Comparison of ENCODE assay signal across 34 cellular contexts in genomic region chr15:58452775-58453174, GRCh38. TPM values are rescaled to one million over a fixed set of nuclear protein-coding genes. Genes with fewer than 3 reads are reported as not detected.
"Had no signal": no experiment of that assay in that cellular context is flagged by ENCODE, and none has a peak within 500 bp of the region (broad histone marks: within the 10 kb centered on the region; RNA-seq: fewer than 3 reads in every experiment).

No MANE protein-coding gene starts in this region.

- H3K27me3 ChIP-seq: ascending aorta, cardiac muscle cell, colonic mucosa, dorsolateral prefrontal cortex, gastrocnemius medialis, pancreas, tibial nerve had no signal

- H3K4me2 ChIP-seq: smooth muscle cell had no signal

- H3K4me1 ChIP-seq: colonic mucosa, gastrocnemius medialis, psoas muscle had no signal

- H3K27me3 Mint-ChIP-seq: activated CD4-positive, alpha-beta memory T cell treated with anti-CD3 and anti-CD28 coated beads, Interleukin-2, amount 10 ng/mL, durations not matched to agents 7 days and 5 days; activated naive CD4-positive, alpha-beta T cell treated with anti-CD3 and anti-CD28 coated beads, Interleukin-2, amount 50 U/mL, for 24 hours; brain; naive thymus-derived CD4-positive, alpha-beta T cell had no signal

- H3K27ac ChIP-seq: ascending aorta, cardiac muscle cell, colonic mucosa, dorsolateral prefrontal cortex, gastrocnemius medialis, left ventricle myocardium inferior, pancreas, psoas muscle, tibial nerve, WERI-Rb-1 had no signal

- H3K27ac Mint-ChIP-seq: activated CD4-positive, alpha-beta memory T cell treated with anti-CD3 and anti-CD28 coated beads, Interleukin-2, amount 10 ng/mL, durations not matched to agents 7 days and 5 days; activated T-helper 1 cell treated with anti-CD3 and anti-CD28 coated beads, Interleukin-12 subunit alpha, Interleukin-12 subunit beta, Interleukin-2, Interleukin-4 antibody, amounts not matched to agents 30 ng/mL and 10 ng/mL and 1 ng/mL, durations not matched to agents 14 hours and 24 hours and 36 hours; brain; stimulated activated naive B cell treated with anti-CD40 and anti-IgM and Interleukin-4, amounts not matched to agents 10 μg/mL and 1 μg/mL and 100 μg/mL, for 72 hours had no signal

- H3K9me3 ChIP-seq: ascending aorta, colonic mucosa, gastrocnemius medialis, left ventricle myocardium inferior, pancreas, psoas muscle, tibial nerve had no signal

- H3K36me3 ChIP-seq: ascending aorta, cardiac muscle cell, colonic mucosa, gastrocnemius medialis, left ventricle myocardium inferior, pancreas, tibial nerve, WERI-Rb-1 had no signal

- H3K36me3 Mint-ChIP-seq: brain; stimulated activated naive B cell treated with anti-CD40 and anti-IgM and Interleukin-4, amounts not matched to agents 10 μg/mL and 1 μg/mL and 100 μg/mL, for 72 hours had no signal

- H3K4me3 ChIP-seq: ascending aorta, cardiac muscle cell, colonic mucosa, dorsolateral prefrontal cortex, gastrocnemius medialis, left ventricle myocardium inferior, lung, pancreas, psoas muscle, smooth muscle cell, tibial nerve had no signal

- ATAC-seq: activated CD4-positive, CD25-positive, alpha-beta regulatory T cell treated with anti-CD3 and anti-CD28 coated beads, Interleukin-2, amount 50 U/mL, for 24 hours; gastrocnemius medialis; naive thymus-derived CD4-positive, alpha-beta T cell; pancreas; psoas muscle; stimulated activated naive B cell treated with anti-CD40 and anti-IgM and Interleukin-4, amounts not matched to agents 10 μg/mL and 1 μg/mL and 100 μg/mL, for 72 hours had no signal

- FAIRE-seq: pancreas had no signal

- DNase-seq: activated CD4-positive, alpha-beta memory T cell treated with anti-CD3 and anti-CD28 coated beads, Interleukin-2, amount 10 ng/mL, durations not matched to agents 7 days and 5 days; activated CD4-positive, alpha-beta T cell treated with anti-CD3 and anti-CD28 coated beads for 48 hours; activated gamma-delta T cell treated with Interleukin-2 at 50 U/mL for 16 hours; activated T-cell treated with anti-CD3 and anti-CD28 coated beads for 4 hours; cerebellar nuclear complex; colonic mucosa; dorsolateral prefrontal cortex; effector memory CD4-positive, alpha-beta T cell; gastrocnemius medialis; glutamatergic neuron; islet precursor cell; left ventricle myocardium inferior; naive thymus-derived CD4-positive, alpha-beta T cell; psoas muscle; stimulated activated CD4-positive, alpha-beta T cell treated with anti-CD3 and anti-CD28 coated beads, Interleukin-1b, Interleukin-23, amount 100 ng/mL, for 48 hours; stimulated activated CD4-positive, alpha-beta T cell treated with anti-CD3 and anti-CD28 coated beads, Interleukin-4, amount 100 ng/mL, for 4 hours; stimulated activated CD8-positive, alpha-beta memory T cell treated with anti-CD3 and anti-CD28 coated beads, Interleukin-4, amount 100 ng/mL, for 48 hours; stimulated activated naive B cell treated with anti-CD40 and anti-IgM and Interleukin-4, amounts not matched to agents 10 μg/mL and 1 μg/mL and 100 μg/mL, for 72 hours; T-helper 1 cell; T-helper 9 cell; WERI-Rb-1 had no signal

- H3K4me3 Mint-ChIP-seq: activated CD4-positive, alpha-beta memory T cell treated with anti-CD3 and anti-CD28 coated beads, Interleukin-2, amount 10 ng/mL, durations not matched to agents 7 days and 5 days; activated naive CD4-positive, alpha-beta T cell treated with anti-CD3 and anti-CD28 coated beads, Interleukin-2, amount 50 U/mL, for 24 hours; activated T-helper 1 cell treated with anti-CD3 and anti-CD28 coated beads, Interleukin-12 subunit alpha, Interleukin-12 subunit beta, Interleukin-2, Interleukin-4 antibody, amounts not matched to agents 30 ng/mL and 10 ng/mL and 1 ng/mL, durations not matched to agents 14 hours and 24 hours and 36 hours; brain; naive thymus-derived CD4-positive, alpha-beta T cell; stimulated activated naive B cell treated with anti-CD40 and anti-IgM and Interleukin-4, amounts not matched to agents 10 μg/mL and 1 μg/mL and 100 μg/mL, for 72 hours had no signal

- H3K9me3 Mint-ChIP-seq: activated CD4-positive, alpha-beta memory T cell treated with anti-CD3 and anti-CD28 coated beads, Interleukin-2, amount 10 ng/mL, durations not matched to agents 7 days and 5 days; activated naive CD4-positive, alpha-beta T cell treated with anti-CD3 and anti-CD28 coated beads, Interleukin-2, amount 50 U/mL, for 24 hours; activated T-helper 1 cell treated with anti-CD3 and anti-CD28 coated beads, Interleukin-12 subunit alpha, Interleukin-12 subunit beta, Interleukin-2, Interleukin-4 antibody, amounts not matched to agents 30 ng/mL and 10 ng/mL and 1 ng/mL, durations not matched to agents 14 hours and 24 hours and 36 hours; brain; stimulated activated naive B cell treated with anti-CD40 and anti-IgM and Interleukin-4, amounts not matched to agents 10 μg/mL and 1 μg/mL and 100 μg/mL, for 72 hours had no signal

RNA-seq across cellular contexts. Expression of gene LIPC, which starts 21.0 kb away (rescaled TPM):
- total RNA-seq: ascending aorta, cardiac muscle cell, mesenteric fat pad, psoas muscle, smooth muscle cell, temporal lobe had no signal
- polyA plus RNA-seq: cardiac muscle cell, neural cell, smooth muscle cell had no signal
